1 cellular context compared by ENCODE assay signal in the genomic region with DNA sequence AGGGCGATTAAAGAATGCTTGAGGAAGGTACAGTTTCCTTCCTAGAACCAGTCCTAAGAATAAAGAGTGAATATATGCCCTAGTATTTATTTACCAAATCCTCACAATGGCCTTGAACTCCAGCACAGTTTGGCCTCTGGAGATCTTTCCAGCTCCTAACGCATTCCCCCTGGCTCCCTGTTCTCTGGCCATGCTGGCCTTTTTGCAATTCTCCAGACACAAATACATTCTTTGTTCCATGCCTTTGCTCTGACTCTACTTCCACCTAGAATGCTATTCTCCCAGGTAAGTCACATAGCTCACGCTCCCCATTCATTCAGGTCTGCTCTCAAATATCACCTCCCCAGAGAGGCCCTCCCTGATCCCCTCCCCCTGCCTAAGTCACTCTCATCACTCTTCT.
TF ChIP-seq lines count a peak whose summit lies in the region.

No MANE protein-coding gene starts in this region.

TF ChIP-seq in H1, 55 proteins besides CTCF, POLR2A, EP300 and RAD21:
- no peak for TF ChIP-seq CREB1 (IDR thresholded peaks at IDR 0.05)
- no peak for TF ChIP-seq RXRA (IDR thresholded peaks at IDR 0.05; ENCODE audit: insufficient read depth, low read depth, low read length)
- TF ChIP-seq POU5F1 (IDR thresholded peaks at IDR 0.05; ENCODE audit: low read depth, low read length): no peak
